9 cellular contexts compared by ENCODE assay signal in genomic region chr3:37957185-37957936, GRCh38. TPM values are rescaled to one million over a fixed set of nuclear protein-coding genes. Genes with fewer than 3 reads are reported as not detected.
DNase-seq lines count a peak whose midpoint lies in the region; ATAC-seq and TF ChIP-seq lines count a peak whose summit lies in the region.
"Had no signal": no experiment of that assay in that cellular context is flagged by ENCODE, and none has a peak within 500 bp of the region (broad histone marks: within the 10 kb centered on the region; RNA-seq: fewer than 3 reads in every experiment).

No MANE protein-coding gene starts in this region.

- peaks cover 25% of the 10 kb centered on the region for H3K4me1 ChIP-seq in CD8-positive, alpha-beta memory T cell (ENCODE audit: insufficient read depth, low read length)
- H3K4me1 ChIP-seq in MM.1S (ENCODE audit: low read length) (peaks cover 18% of the 10 kb centered on the region), prostate gland (replicated peaks) (peaks cover 4% of the 10 kb centered on the region), foreskin keratinocyte (peaks cover 13% of the 10 kb centered on the region)

- H3K36me3 Mint-ChIP-seq in CD8-positive, alpha-beta memory T cell, result no peaks in the 10 kb centered on the region
- peaks cover 16% of the 10 kb centered on the region for H3K36me3 Mint-ChIP-seq in endothelial cell (ENCODE audit: low read depth, unreplicated experiment)

- H2AFZ ChIP-seq in MM.1S (ENCODE audit: low read length), result peak overlapping the region; percentile 62

- POLR2A ChIA-PET in CD8-positive, alpha-beta memory T cell (lab: Charles Lee), result no interaction called here

- no peaks in the 10 kb centered on the region for H3K9me3 ChIP-seq in CD8-positive, alpha-beta memory T cell (ENCODE audit: low read length)
- no peaks in the 10 kb centered on the region for H3K9me3 ChIP-seq in MM.1S (replicated peaks; ENCODE audit: insufficient read depth, low read length)
- no peaks in the 10 kb centered on the region for H3K9me3 ChIP-seq in prostate gland

- H3F3A ChIP-seq in MM.1S (ENCODE audit: insufficient read depth, low read length), result 0 out of 2 replicates have a peak, but pooled peaks cover 4% of the 10 kb centered on the region

- intact Hi-C loops in prostate gland (cut with DNase I), result no loop called here

- peak in 1 of 5 donors; percentile 12 for DNase-seq in CD8-positive, alpha-beta memory T cell
- peak; percentile 43 for DNase-seq in MM.1S
- DNase-seq in endothelial cell (ENCODE audit: low spot score), result no peak
- DNase-seq in prostate gland (ENCODE audit: low spot score), result no peak
- no peak for DNase-seq in effector CD8-positive, alpha-beta T cell (lab: John Stamatoyannopoulos, UW)
- no peak for DNase-seq in NCI-H1694 (lab: John Stamatoyannopoulos, UW)
- DNase-seq in foreskin keratinocyte, result no peak
- DNase-seq in NCI-H2029 treated with DMSO at 0.1 percent for 48 hours (lab: John Stamatoyannopoulos, UW), result no peak
- DNase-seq: NCI-H446 treated with DMSO at 0.1 percent for 48 hours had no signal

- H3K4me1 Mint-ChIP-seq in CD8-positive, alpha-beta memory T cell, result peaks cover 9 to 12% (median 11%) of the 10 kb centered on the region in 3 donors
- peaks cover 72% of the 10 kb centered on the region for H3K4me1 Mint-ChIP-seq in endothelial cell (ENCODE audit: unreplicated experiment)

- H3K4me3 ChIP-seq in CD8-positive, alpha-beta memory T cell (ENCODE audit: low read length), result no peak overlapping the region
- H3K4me3 ChIP-seq in MM.1S (ENCODE audit: low read length) (no peak overlapping the region), prostate gland (no peak overlapping the region)

- H3K9me2 ChIP-seq in MM.1S (replicated peaks; ENCODE audit: insufficient read depth, low read length), result no peaks in the 10 kb centered on the region

- no peak for ATAC-seq in foreskin keratinocyte

- H3K4me2 ChIP-seq in MM.1S (ENCODE audit: low read depth, low read length), result peak overlapping the region; percentile 59

- H3K36me3 ChIP-seq in CD8-positive, alpha-beta memory T cell (ENCODE audit: insufficient read depth, low read length), result no peaks in the 10 kb centered on the region
- H3K36me3 ChIP-seq in MM.1S (replicated peaks; ENCODE audit: insufficient read depth, low read length) (no peaks in the 10 kb centered on the region), prostate gland (peaks cover 0 to 3% of the 10 kb centered on the region in 2 donors)

- no peaks in the 10 kb centered on the region for H3K79me2 ChIP-seq in MM.1S (ENCODE audit: low read length)

- H3K27ac Mint-ChIP-seq in CD8-positive, alpha-beta memory T cell, result peak overlapping the region in 7 of 8 donors; percentile 47 to 92 (median 83)
- H3K27ac Mint-ChIP-seq in endothelial cell (ENCODE audit: unreplicated experiment), result peak overlapping the region; percentile 99

- peak overlapping the region; percentile 11; the same call in 1 of the 2 replicates for H3K9ac ChIP-seq in MM.1S (ENCODE audit: low read length)

- H3K27me3 Mint-ChIP-seq in CD8-positive, alpha-beta memory T cell, result no peaks in the 10 kb centered on the region
- H3K27me3 Mint-ChIP-seq in endothelial cell (ENCODE audit: unreplicated experiment), result peaks cover 2% of the 10 kb centered on the region

- no peaks in the 10 kb centered on the region for H3K9me3 Mint-ChIP-seq in CD8-positive, alpha-beta memory T cell
- H3K9me3 Mint-ChIP-seq in endothelial cell (ENCODE audit: unreplicated experiment), result no peaks in the 10 kb centered on the region

- H3K27ac ChIP-seq in CD8-positive, alpha-beta memory T cell (ENCODE audit: low read depth, low read length), result no peak overlapping the region
- H3K27ac ChIP-seq in MM.1S (ENCODE audit: low read length), result peak overlapping the region; percentile 39; the same call in 1 of the 2 replicates
- peak overlapping the region; percentile 52 to 70 for H3K27ac ChIP-seq in prostate gland
- no peak overlapping the region for H3K27ac ChIP-seq in foreskin keratinocyte

- no peak for TF ChIP-seq CTCF in MM.1S (IDR thresholded peaks at IDR 0.05; ENCODE audit: low read length)
- TF ChIP-seq CTCF in endothelial cell (IDR thresholded peaks at IDR 0.05; ENCODE audit: unreplicated experiment), result no peak
- TF ChIP-seq CTCF in prostate gland (IDR thresholded peaks at IDR 0.05), result no peak
- TF ChIP-seq CTCF in foreskin keratinocyte (conservative IDR thresholded peaks at IDR 0.05), result no peak

- no peak overlapping the region for H3K4me3 Mint-ChIP-seq in CD8-positive, alpha-beta memory T cell
- peak overlapping the region; percentile 80 for H3K4me3 Mint-ChIP-seq in endothelial cell (ENCODE audit: unreplicated experiment)

- H3K27me3 ChIP-seq in CD8-positive, alpha-beta memory T cell (ENCODE audit: insufficient read depth, low read length, poor library complexity, severe bottlenecking), result no peaks in the 10 kb centered on the region
- H3K27me3 ChIP-seq in MM.1S (replicated peaks; ENCODE audit: insufficient read depth, low read length), result no peaks in the 10 kb centered on the region
- no peaks in the 10 kb centered on the region for H3K27me3 ChIP-seq in prostate gland (replicated peaks; ENCODE audit: insufficient read depth)
- no peaks in the 10 kb centered on the region for H3K27me3 ChIP-seq in foreskin keratinocyte

- TF ChIP-seq POLR2A in prostate gland (IDR thresholded peaks at IDR 0.05), result no peak

- 71% methylated on average over 8 of the region's 8 CpGs for WGBS in prostate gland

- no peaks in the 10 kb centered on the region for H4K20me1 ChIP-seq in MM.1S (ENCODE audit: insufficient read depth, low read length)

- CTCF ChIA-PET in CD8-positive, alpha-beta memory T cell (lab: Charles Lee), result interaction anchor here (1.9 to 2.0 kb wide), 3 partner anchors 9 to 389 kb away, joined by 4 to 6 read pairs (median 4); partner anchors contain the start of gene XYLB

RNA-seq across cellular contexts. Expression of gene VILL, which starts 33.2 kb away (rescaled TPM):
- 10 to 100 TPM; 14.7 to 15.8 TPM for total RNA-seq in CD8-positive, alpha-beta memory T cell
- polyA plus RNA-seq in CD8-positive, alpha-beta memory T cell, result 16.8 TPM
- total RNA-seq in endothelial cell (ENCODE audit: unreplicated experiment) (13.7 TPM), prostate gland (10 to 100 TPM; 29.1 to 29.3 TPM), foreskin keratinocyte (3.7 and 3.8 TPM in 2 replicates)
- 3.1 and 3.4 TPM in 2 replicates for polyA plus RNA-seq in foreskin keratinocyte

Comparison
In these comparisons a context has a peak if more than half of its experiments do, and no peak if none do; other contexts are left out.
1. H3K27ac ChIP-seq: peak in MM.1S (single experiment) and prostate gland (2 of 2); none in CD8-positive, alpha-beta memory T cell (single experiment) and foreskin keratinocyte (single experiment).